ENCODE assay signal across 13 cellular contexts in genomic region chr3:192082733-192083660, GRCh38.
DNase-seq lines count a peak whose midpoint lies in the region; ATAC-seq and TF ChIP-seq lines count a peak whose summit lies in the region.
"Had no signal": no experiment of that assay in that cellular context is flagged by ENCODE, and none has a peak within 500 bp of the region (broad histone marks: within the 10 kb centered on the region; RNA-seq: fewer than 3 reads in every experiment).

No MANE protein-coding gene starts in this region.

- H3K4me1 Mint-ChIP-seq in activated CD4-positive, alpha-beta T cell treated with anti-CD3 and anti-CD28 coated beads, Interleukin-2, amount 10 ng/mL, durations not matched to agents 7 days and 5 days: no peaks in the 10 kb centered on the region
- H3K4me1 Mint-ChIP-seq: activated naive CD8-positive, alpha-beta T cell treated with anti-CD3 and anti-CD28 coated beads, Interleukin-2, amount 50 U/mL, for 24 hours; CD4-positive, CD25-positive, alpha-beta regulatory T cell had no signal

- ATAC-seq in GM18505 (IDR thresholded peaks at IDR 0.05; ENCODE audit: unreplicated experiment) (peak; percentile 98), GM19467 (IDR thresholded peaks at IDR 0.05; ENCODE audit: unreplicated experiment) (peak; percentile 88), HG02973 (IDR thresholded peaks at IDR 0.05; ENCODE audit: unreplicated experiment) (peak; percentile 98)
- ATAC-seq: activated naive CD8-positive, alpha-beta T cell treated with anti-CD3 and anti-CD28 coated beads, Interleukin-2, amount 50 U/mL, for 24 hours; Panc1 had no signal

- peak; percentile 64 for DNase-seq in NCI-H69 (lab: John Stamatoyannopoulos, UW)
- DNase-seq in T1000 (lab: John Stamatoyannopoulos, UW): no peak
- no peak for DNase-seq in NCI-H446 treated with DMSO at 0.1 percent for 48 hours (lab: John Stamatoyannopoulos, UW)
- DNase-seq in activated CD4-positive, alpha-beta T cell treated with anti-CD3 and anti-CD28 coated beads, Interleukin-2, amount 10 ng/mL, durations not matched to agents 7 days and 5 days: no peak
- DNase-seq in NCI-H1436 treated with DMSO at 0.1 percent for 48 hours (lab: John Stamatoyannopoulos, UW): no peak
- DNase-seq: activated CD4-positive, alpha-beta T cell treated with anti-CD3 and anti-CD28 coated beads for 48 hours; activated naive CD8-positive, alpha-beta T cell treated with anti-CD3 and anti-CD28 coated beads, Interleukin-2, amount 50 U/mL, for 24 hours; CD4-positive, CD25-positive, alpha-beta regulatory T cell; uterus had no signal

- no peak overlapping the region for H3K4me3 Mint-ChIP-seq in activated CD4-positive, alpha-beta T cell treated with anti-CD3 and anti-CD28 coated beads, Interleukin-2, amount 10 ng/mL, durations not matched to agents 7 days and 5 days
- H3K4me3 Mint-ChIP-seq: activated naive CD8-positive, alpha-beta T cell treated with anti-CD3 and anti-CD28 coated beads, Interleukin-2, amount 50 U/mL, for 24 hours; CD4-positive, CD25-positive, alpha-beta regulatory T cell had no signal

- POLR2A ChIA-PET in activated CD4-positive, alpha-beta T cell treated with anti-CD3 and anti-CD28 coated beads, Interleukin-2, amount 10 ng/mL, durations not matched to agents 7 days and 5 days (lab: Charles Lee): no interaction called here

- CTCF ChIA-PET in activated CD4-positive, alpha-beta T cell treated with anti-CD3 and anti-CD28 coated beads, Interleukin-2, amount 10 ng/mL, durations not matched to agents 7 days and 5 days (lab: Charles Lee): no interaction called here

- no peaks in the 10 kb centered on the region for H3K9me3 Mint-ChIP-seq in activated CD4-positive, alpha-beta T cell treated with anti-CD3 and anti-CD28 coated beads, Interleukin-2, amount 10 ng/mL, durations not matched to agents 7 days and 5 days

- no peaks in the 10 kb centered on the region for H3K27me3 Mint-ChIP-seq in activated CD4-positive, alpha-beta T cell treated with anti-CD3 and anti-CD28 coated beads, Interleukin-2, amount 10 ng/mL, durations not matched to agents 7 days and 5 days
- H3K27me3 Mint-ChIP-seq: activated naive CD8-positive, alpha-beta T cell treated with anti-CD3 and anti-CD28 coated beads, Interleukin-2, amount 50 U/mL, for 24 hours; CD4-positive, CD25-positive, alpha-beta regulatory T cell had no signal

- H3K27ac Mint-ChIP-seq in activated CD4-positive, alpha-beta T cell treated with anti-CD3 and anti-CD28 coated beads, Interleukin-2, amount 10 ng/mL, durations not matched to agents 7 days and 5 days: no peak overlapping the region
- H3K27ac Mint-ChIP-seq: activated naive CD8-positive, alpha-beta T cell treated with anti-CD3 and anti-CD28 coated beads, Interleukin-2, amount 50 U/mL, for 24 hours; CD4-positive, CD25-positive, alpha-beta regulatory T cell had no signal

- no peaks in the 10 kb centered on the region for H3K36me3 Mint-ChIP-seq in activated CD4-positive, alpha-beta T cell treated with anti-CD3 and anti-CD28 coated beads, Interleukin-2, amount 10 ng/mL, durations not matched to agents 7 days and 5 days (ENCODE audit: low read depth)
- H3K36me3 Mint-ChIP-seq: CD4-positive, CD25-positive, alpha-beta regulatory T cell had no signal

- no peak for TF ChIP-seq POLR2A in GM18505 (IDR thresholded peaks at IDR 0.05; ENCODE audit: borderline replicate concordance, extremely low read depth, insufficient read depth, insufficient read length)
